In the genomic region with DNA sequence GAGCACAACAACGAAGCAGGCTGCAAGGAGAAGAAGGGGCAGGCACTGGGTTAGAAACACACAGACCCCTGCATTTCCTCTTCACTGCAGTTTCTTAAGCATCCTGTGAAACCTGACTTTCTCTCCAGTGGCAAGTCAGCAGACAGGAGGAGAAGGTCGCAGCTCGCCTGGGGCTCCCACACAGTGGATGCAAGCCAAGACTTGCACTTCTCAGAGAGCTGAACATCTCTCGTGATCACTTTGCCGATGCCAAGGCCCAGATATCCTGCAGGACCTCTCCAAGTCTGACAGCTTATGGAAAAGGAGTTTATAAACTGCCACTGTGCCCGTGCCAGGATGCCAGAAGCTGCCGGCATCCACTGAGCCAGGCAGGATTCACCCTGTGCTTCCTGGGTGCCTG, we compare ENCODE assay signal across 2 cellular contexts.
TF ChIP-seq lines count a peak whose summit lies in the region.

No MANE protein-coding gene starts in this region.

TF ChIP-seq in SK-N-SH treated with all-trans-retinoic acid at 6 μM for 48 hours, 23 proteins besides CTCF, POLR2A, EP300 and RAD21 (continued from another document):
- TF ChIP-seq, protein P1, sequence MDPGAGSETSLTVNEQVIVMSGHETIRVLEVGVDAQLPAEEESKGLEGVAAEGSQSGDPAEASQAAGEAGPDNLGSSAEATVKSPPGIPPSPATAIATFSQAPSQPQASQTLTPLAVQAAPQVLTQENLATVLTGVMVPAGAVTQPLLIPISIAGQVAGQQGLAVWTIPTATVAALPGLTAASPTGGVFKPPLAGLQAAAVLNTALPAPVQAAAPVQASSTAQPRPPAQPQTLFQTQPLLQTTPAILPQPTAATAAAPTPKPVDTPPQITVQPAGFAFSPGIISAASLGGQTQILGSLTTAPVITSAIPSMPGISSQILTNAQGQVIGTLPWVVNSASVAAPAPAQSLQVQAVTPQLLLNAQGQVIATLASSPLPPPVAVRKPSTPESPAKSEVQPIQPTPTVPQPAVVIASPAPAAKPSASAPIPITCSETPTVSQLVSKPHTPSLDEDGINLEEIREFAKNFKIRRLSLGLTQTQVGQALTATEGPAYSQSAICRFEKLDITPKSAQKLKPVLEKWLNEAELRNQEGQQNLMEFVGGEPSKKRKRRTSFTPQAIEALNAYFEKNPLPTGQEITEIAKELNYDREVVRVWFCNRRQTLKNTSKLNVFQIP (CRISPR knock-in tag; IDR thresholded peaks at IDR 0.05; ENCODE audit: borderline replicate concordance, low read depth) = no peak
- TF ChIP-seq ZNF565 (CRISPR knock-in tag; conservative IDR thresholded peaks at IDR 0.05; ENCODE audit: low read depth) (no peak), ZNF70 (CRISPR knock-in tag; IDR thresholded peaks at IDR 0.05) (no peak), RARB (CRISPR knock-in tag; IDR thresholded peaks at IDR 0.05) (no peak), ZFP3 (CRISPR knock-in tag; IDR thresholded peaks at IDR 0.05) (no peak), ZC3H10 (CRISPR knock-in tag; IDR thresholded peaks at IDR 0.05) (no peak), TCF4 (CRISPR knock-in tag; IDR thresholded peaks at IDR 0.05; ENCODE audit: borderline replicate concordance) (no peak), ZFP30 (CRISPR knock-in tag; IDR thresholded peaks at IDR 0.05) (no peak), ARNTL (CRISPR knock-in tag; IDR thresholded peaks at IDR 0.05; ENCODE audit: borderline replicate concordance, low read depth) (no peak), PPARA (CRISPR knock-in tag; IDR thresholded peaks at IDR 0.05; ENCODE audit: borderline replicate concordance) (no peak), SNAI2 (CRISPR knock-in tag; IDR thresholded peaks at IDR 0.05) (no peak), ESRRG (CRISPR knock-in tag; IDR thresholded peaks at IDR 0.05) (no peak), OSR1 (CRISPR knock-in tag; IDR thresholded peaks at IDR 0.05) (no peak)
- TF ChIP-seq, protein P2, sequence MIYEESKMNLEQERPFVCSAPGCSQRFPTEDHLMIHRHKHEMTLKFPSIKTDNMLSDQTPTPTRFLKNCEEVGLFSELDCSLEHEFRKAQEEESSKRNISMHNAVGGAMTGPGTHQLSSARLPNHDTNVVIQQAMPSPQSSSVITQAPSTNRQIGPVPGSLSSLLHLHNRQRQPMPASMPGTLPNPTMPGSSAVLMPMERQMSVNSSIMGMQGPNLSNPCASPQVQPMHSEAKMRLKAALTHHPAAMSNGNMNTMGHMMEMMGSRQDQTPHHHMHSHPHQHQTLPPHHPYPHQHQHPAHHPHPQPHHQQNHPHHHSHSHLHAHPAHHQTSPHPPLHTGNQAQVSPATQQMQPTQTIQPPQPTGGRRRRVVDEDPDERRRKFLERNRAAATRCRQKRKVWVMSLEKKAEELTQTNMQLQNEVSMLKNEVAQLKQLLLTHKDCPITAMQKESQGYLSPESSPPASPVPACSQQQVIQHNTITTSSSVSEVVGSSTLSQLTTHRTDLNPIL (CRISPR knock-in tag; IDR thresholded peaks at IDR 0.05; ENCODE audit: low read depth) = no peak
- TF ChIP-seq, protein P3, sequence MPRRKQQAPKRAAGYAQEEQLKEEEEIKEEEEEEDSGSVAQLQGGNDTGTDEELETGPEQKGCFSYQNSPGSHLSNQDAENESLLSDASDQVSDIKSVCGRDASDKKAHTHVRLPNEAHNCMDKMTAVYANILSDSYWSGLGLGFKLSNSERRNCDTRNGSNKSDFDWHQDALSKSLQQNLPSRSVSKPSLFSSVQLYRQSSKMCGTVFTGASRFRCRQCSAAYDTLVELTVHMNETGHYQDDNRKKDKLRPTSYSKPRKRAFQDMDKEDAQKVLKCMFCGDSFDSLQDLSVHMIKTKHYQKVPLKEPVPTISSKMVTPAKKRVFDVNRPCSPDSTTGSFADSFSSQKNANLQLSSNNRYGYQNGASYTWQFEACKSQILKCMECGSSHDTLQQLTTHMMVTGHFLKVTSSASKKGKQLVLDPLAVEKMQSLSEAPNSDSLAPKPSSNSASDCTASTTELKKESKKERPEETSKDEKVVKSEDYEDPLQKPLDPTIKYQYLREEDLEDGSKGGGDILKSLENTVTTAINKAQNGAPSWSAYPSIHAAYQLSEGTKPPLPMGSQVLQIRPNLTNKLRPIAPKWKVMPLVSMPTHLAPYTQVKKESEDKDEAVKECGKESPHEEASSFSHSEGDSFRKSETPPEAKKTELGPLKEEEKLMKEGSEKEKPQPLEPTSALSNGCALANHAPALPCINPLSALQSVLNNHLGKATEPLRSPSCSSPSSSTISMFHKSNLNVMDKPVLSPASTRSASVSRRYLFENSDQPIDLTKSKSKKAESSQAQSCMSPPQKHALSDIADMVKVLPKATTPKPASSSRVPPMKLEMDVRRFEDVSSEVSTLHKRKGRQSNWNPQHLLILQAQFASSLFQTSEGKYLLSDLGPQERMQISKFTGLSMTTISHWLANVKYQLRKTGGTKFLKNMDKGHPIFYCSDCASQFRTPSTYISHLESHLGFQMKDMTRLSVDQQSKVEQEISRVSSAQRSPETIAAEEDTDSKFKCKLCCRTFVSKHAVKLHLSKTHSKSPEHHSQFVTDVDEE (CRISPR knock-in tag; IDR thresholded peaks at IDR 0.05) = no peak
- TF ChIP-seq, protein P4, sequence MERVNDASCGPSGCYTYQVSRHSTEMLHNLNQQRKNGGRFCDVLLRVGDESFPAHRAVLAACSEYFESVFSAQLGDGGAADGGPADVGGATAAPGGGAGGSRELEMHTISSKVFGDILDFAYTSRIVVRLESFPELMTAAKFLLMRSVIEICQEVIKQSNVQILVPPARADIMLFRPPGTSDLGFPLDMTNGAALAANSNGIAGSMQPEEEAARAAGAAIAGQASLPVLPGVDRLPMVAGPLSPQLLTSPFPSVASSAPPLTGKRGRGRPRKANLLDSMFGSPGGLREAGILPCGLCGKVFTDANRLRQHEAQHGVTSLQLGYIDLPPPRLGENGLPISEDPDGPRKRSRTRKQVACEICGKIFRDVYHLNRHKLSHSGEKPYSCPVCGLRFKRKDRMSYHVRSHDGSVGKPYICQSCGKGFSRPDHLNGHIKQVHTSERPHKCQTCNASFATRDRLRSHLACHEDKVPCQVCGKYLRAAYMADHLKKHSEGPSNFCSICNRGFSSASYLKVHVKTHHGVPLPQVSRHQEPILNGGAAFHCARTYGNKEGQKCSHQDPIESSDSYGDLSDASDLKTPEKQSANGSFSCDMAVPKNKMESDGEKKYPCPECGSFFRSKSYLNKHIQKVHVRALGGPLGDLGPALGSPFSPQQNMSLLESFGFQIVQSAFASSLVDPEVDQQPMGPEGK (CRISPR knock-in tag; IDR thresholded peaks at IDR 0.05; ENCODE audit: borderline replicate concordance) = no peak
- TF ChIP-seq, protein P5, sequence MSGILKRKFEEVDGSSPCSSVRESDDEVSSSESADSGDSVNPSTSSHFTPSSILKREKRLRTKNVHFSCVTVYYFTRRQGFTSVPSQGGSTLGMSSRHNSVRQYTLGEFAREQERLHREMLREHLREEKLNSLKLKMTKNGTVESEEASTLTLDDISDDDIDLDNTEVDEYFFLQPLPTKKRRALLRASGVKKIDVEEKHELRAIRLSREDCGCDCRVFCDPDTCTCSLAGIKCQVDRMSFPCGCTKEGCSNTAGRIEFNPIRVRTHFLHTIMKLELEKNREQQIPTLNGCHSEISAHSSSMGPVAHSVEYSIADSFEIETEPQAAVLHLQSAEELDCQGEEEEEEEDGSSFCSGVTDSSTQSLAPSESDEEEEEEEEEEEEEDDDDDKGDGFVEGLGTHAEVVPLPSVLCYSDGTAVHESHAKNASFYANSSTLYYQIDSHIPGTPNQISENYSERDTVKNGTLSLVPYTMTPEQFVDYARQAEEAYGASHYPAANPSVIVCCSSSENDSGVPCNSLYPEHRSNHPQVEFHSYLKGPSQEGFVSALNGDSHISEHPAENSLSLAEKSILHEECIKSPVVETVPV (CRISPR knock-in tag; IDR thresholded peaks at IDR 0.05) = no peak

TF ChIP-seq in SK-N-SH, 30 proteins besides CTCF, POLR2A, EP300 and RAD21 (continued from another document):
- no peak for TF ChIP-seq FOXJ3 (CRISPR knock-in tag; IDR thresholded peaks at IDR 0.05)
- TF ChIP-seq SMC3 (IDR thresholded peaks at IDR 0.05; ENCODE audit: low read depth, low read length) = no peak
- TF ChIP-seq, protein P6, sequence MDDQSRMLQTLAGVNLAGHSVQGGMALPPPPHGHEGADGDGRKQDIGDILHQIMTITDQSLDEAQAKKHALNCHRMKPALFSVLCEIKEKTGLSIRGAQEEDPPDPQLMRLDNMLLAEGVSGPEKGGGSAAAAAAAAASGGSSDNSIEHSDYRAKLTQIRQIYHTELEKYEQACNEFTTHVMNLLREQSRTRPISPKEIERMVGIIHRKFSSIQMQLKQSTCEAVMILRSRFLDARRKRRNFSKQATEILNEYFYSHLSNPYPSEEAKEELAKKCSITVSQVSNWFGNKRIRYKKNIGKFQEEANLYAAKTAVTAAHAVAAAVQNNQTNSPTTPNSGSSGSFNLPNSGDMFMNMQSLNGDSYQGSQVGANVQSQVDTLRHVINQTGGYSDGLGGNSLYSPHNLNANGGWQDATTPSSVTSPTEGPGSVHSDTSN (IDR thresholded peaks at IDR 0.05) = no peak
- no peak for TF ChIP-seq MEF2A (IDR thresholded peaks at IDR 0.05; ENCODE audit: borderline replicate concordance, low read depth)
- TF ChIP-seq, protein P7, sequence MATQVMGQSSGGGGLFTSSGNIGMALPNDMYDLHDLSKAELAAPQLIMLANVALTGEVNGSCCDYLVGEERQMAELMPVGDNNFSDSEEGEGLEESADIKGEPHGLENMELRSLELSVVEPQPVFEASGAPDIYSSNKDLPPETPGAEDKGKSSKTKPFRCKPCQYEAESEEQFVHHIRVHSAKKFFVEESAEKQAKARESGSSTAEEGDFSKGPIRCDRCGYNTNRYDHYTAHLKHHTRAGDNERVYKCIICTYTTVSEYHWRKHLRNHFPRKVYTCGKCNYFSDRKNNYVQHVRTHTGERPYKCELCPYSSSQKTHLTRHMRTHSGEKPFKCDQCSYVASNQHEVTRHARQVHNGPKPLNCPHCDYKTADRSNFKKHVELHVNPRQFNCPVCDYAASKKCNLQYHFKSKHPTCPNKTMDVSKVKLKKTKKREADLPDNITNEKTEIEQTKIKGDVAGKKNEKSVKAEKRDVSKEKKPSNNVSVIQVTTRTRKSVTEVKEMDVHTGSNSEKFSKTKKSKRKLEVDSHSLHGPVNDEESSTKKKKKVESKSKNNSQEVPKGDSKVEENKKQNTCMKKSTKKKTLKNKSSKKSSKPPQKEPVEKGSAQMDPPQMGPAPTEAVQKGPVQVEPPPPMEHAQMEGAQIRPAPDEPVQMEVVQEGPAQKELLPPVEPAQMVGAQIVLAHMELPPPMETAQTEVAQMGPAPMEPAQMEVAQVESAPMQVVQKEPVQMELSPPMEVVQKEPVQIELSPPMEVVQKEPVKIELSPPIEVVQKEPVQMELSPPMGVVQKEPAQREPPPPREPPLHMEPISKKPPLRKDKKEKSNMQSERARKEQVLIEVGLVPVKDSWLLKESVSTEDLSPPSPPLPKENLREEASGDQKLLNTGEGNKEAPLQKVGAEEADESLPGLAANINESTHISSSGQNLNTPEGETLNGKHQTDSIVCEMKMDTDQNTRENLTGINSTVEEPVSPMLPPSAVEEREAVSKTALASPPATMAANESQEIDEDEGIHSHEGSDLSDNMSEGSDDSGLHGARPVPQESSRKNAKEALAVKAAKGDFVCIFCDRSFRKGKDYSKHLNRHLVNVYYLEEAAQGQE (IDR thresholded peaks at IDR 0.05; ENCODE audit: low read depth, low read length) = no peak
- TF ChIP-seq, protein P8, sequence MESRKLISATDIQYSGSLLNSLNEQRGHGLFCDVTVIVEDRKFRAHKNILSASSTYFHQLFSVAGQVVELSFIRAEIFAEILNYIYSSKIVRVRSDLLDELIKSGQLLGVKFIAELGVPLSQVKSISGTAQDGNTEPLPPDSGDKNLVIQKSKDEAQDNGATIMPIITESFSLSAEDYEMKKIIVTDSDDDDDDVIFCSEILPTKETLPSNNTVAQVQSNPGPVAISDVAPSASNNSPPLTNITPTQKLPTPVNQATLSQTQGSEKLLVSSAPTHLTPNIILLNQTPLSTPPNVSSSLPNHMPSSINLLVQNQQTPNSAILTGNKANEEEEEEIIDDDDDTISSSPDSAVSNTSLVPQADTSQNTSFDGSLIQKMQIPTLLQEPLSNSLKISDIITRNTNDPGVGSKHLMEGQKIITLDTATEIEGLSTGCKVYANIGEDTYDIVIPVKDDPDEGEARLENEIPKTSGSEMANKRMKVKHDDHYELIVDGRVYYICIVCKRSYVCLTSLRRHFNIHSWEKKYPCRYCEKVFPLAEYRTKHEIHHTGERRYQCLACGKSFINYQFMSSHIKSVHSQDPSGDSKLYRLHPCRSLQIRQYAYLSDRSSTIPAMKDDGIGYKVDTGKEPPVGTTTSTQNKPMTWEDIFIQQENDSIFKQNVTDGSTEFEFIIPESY (IDR thresholded peaks at IDR 0.05; ENCODE audit: borderline replicate concordance, low read depth) = no peak
- no peak for TF ChIP-seq FOSL2 (IDR thresholded peaks at IDR 0.05; ENCODE audit: borderline replicate concordance, low read depth)
- no peak for TF ChIP-seq RCOR1 (IDR thresholded peaks at IDR 0.05; ENCODE audit: low read length)
- no peak for TF ChIP-seq MXI1 (IDR thresholded peaks at IDR 0.05; ENCODE audit: low read depth, low read length)
- no peak for TF ChIP-seq TAF1 (IDR thresholded peaks at IDR 0.05; ENCODE audit: borderline replicate concordance, low read depth, low read length)
- no peak for TF ChIP-seq RXRA (IDR thresholded peaks at IDR 0.05; ENCODE audit: borderline replicate concordance, low read depth)
- TF ChIP-seq, protein P9, sequence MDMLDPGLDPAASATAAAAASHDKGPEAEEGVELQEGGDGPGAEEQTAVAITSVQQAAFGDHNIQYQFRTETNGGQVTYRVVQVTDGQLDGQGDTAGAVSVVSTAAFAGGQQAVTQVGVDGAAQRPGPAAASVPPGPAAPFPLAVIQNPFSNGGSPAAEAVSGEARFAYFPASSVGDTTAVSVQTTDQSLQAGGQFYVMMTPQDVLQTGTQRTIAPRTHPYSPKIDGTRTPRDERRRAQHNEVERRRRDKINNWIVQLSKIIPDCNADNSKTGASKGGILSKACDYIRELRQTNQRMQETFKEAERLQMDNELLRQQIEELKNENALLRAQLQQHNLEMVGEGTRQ (IDR thresholded peaks at IDR 0.05; ENCODE audit: borderline replicate concordance, low read depth, low read length) = no peak
- no peak for TF ChIP-seq FOXM1 (IDR thresholded peaks at IDR 0.05; ENCODE audit: low read depth)
- no peak for TF ChIP-seq GABPA (IDR thresholded peaks at IDR 0.05; ENCODE audit: low read depth)
- no peak for TF ChIP-seq EZH2phosphoT487 (IDR thresholded peaks at IDR 0.05; ENCODE audit: borderline replicate concordance, low read depth)
- TF ChIP-seq POLR2AphosphoS5 (IDR thresholded peaks at IDR 0.05; ENCODE audit: low read depth, low read length) = no peak
